In the genomic region with DNA sequence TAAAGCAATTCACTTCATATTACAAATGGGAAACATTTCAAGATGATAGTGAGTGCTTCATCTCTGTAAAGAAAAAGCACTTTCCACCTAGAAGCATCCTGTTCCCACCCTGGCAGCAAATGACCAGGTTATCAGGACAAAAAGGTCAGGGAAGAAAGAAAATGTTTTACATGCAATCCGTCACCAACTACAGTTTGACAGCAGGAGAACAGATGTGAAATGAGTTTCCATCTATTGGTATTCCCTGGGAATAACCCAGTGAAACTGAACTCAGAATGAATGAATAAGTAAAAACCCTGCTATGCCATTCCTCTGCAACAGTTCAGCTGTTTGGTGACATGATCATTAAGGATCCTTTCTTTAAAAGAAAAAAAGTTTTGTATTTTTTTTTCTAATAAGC, we compare ENCODE assay signal across 9 cellular contexts.
"Had no signal": no experiment of that assay in that cellular context is flagged by ENCODE, and none has a peak within 500 bp of the region (broad histone marks: within the 10 kb centered on the region; RNA-seq: fewer than 3 reads in every experiment).

No MANE protein-coding gene starts in this region.

- H3K27ac ChIP-seq: GM23248 had no signal

- H3K9me3 Mint-ChIP-seq: GM23338 had no signal

- H3K4me3 Mint-ChIP-seq: GM23338, H9, HFFc6 had no signal

- H3K9me3 ChIP-seq: HAP-1 had no signal

- H3K4me1 ChIP-seq: HAP-1 had no signal

- H3K4me2 ChIP-seq: GM23338 had no signal

- ATAC-seq: GM23338, HCT116 had no signal

- H3K4me1 Mint-ChIP-seq: GM23338, H9 had no signal

- H3K9ac ChIP-seq: GM23248 had no signal

- H2AFZ ChIP-seq: GM23248, GM23338 had no signal

- H3K36me3 ChIP-seq: HAP-1 had no signal

- H3K4me3 ChIP-seq: GM23248, GM23338, HAP-1 had no signal

- H3K27ac Mint-ChIP-seq: GM23338, H9, HFFc6 had no signal

- DNase-seq: GM23248, GOT3, H7, H9, HCEC 1CT, HFFc6 had no signal
